Comparison of ENCODE assay signal across 10 cellular contexts in genomic region chr7:106485031-106485551, GRCh38.
DNase-seq lines count a peak whose midpoint lies in the region; ATAC-seq and TF ChIP-seq lines count a peak whose summit lies in the region.
"Had no signal": no experiment of that assay in that cellular context is flagged by ENCODE, and none has a peak within 500 bp of the region (broad histone marks: within the 10 kb centered on the region; RNA-seq: fewer than 3 reads in every experiment).

No MANE protein-coding gene starts in this region.

- no peak for TF ChIP-seq POLR2A in upper lobe of left lung (IDR thresholded peaks at IDR 0.05)

- peaks cover 1% of the 10 kb centered on the region for H3K36me3 Mint-ChIP-seq in progenitor cell of endocrine pancreas (ENCODE audit: insufficient read depth)
- H3K36me3 Mint-ChIP-seq: IgD-negative memory B cell had no signal

- 100% methylated on average over 1 of the region's 1 CpG for WGBS in upper lobe of left lung, 2 donors

- H3K36me3 ChIP-seq in SJSA1 (peaks cover 5% of the 10 kb centered on the region; the same call in 1 of the 2 replicates), upper lobe of left lung (no peaks in the 10 kb centered on the region)

- DNase-seq in Right ventricle myocardium inferior (ENCODE audit: missing footprints) (no peak), cardiac septum (ENCODE audit: low spot score) (no peak), SJSA1 (ENCODE audit: low read depth in 1 of 2, low spot score in 2 of 2) (peak in 1 of 2 experiments; percentile 55), fibroblast of the conjunctiva (ENCODE audit: low read depth) (peak; percentile 22), upper lobe of left lung (no peak), SHP77 treated with DMSO at 0.1 percent for 48 hours (lab: John Stamatoyannopoulos, UW) (no peak), progenitor cell of endocrine pancreas (ENCODE audit: low spot score, unreplicated experiment) (no peak), GM20000 (ENCODE audit: low spot score) (no peak)
- DNase-seq: activated CD8-positive, alpha-beta memory T cell treated with anti-CD3 and anti-CD28 coated beads, Interleukin-2, amount 50 U/mL, for 48 hours had no signal

- TF ChIP-seq EP300 in upper lobe of left lung (IDR thresholded peaks at IDR 0.05): no peak

- no peak overlapping the region for H3K4me3 ChIP-seq in SJSA1
- no peak overlapping the region for H3K4me3 ChIP-seq in upper lobe of left lung

- intact Hi-C loops in Right ventricle myocardium inferior (cut with DNase I) (no loop called here), cardiac septum (cut with DNase I) (no loop called here)

- H3K27ac ChIP-seq in SJSA1 (peak overlapping the region; percentile 74), upper lobe of left lung (peak overlapping the region; percentile 14 to 63 (median 44))

- H3K4me1 Mint-ChIP-seq in progenitor cell of endocrine pancreas (ENCODE audit: low read depth): peaks cover 11% of the 10 kb centered on the region
- H3K4me1 Mint-ChIP-seq: IgD-negative memory B cell had no signal

- H3K27me3 Mint-ChIP-seq in progenitor cell of endocrine pancreas: no peaks in the 10 kb centered on the region

- H3K27ac Mint-ChIP-seq in progenitor cell of endocrine pancreas: no peak overlapping the region
- H3K27ac Mint-ChIP-seq: IgD-negative memory B cell had no signal

- peak; percentile 28 for ATAC-seq in Right ventricle myocardium inferior
- peak in 1 of 2 donors; percentile 25 for ATAC-seq in upper lobe of left lung (ENCODE audit: low FRiP score in 2 of 2)

- H3K9me3 Mint-ChIP-seq in progenitor cell of endocrine pancreas (ENCODE audit: low read depth): peaks cover 3% of the 10 kb centered on the region

- TF ChIP-seq CTCF in upper lobe of left lung (IDR thresholded peaks at IDR 0.05) (no peak), progenitor cell of endocrine pancreas (IDR thresholded peaks at IDR 0.05; ENCODE audit: unreplicated experiment) (no peak), GM20000 (IDR thresholded peaks at IDR 0.05; ENCODE audit: extremely low read depth, missing control alignments) (no peak)

- no peak overlapping the region for H3K4me3 Mint-ChIP-seq in progenitor cell of endocrine pancreas (ENCODE audit: low read depth)
- H3K4me3 Mint-ChIP-seq: IgD-negative memory B cell had no signal

- H3K9me3 ChIP-seq in SJSA1 (replicated peaks) (no peaks in the 10 kb centered on the region), upper lobe of left lung (no peaks in the 10 kb centered on the region)

- H3K4me1 ChIP-seq in SJSA1 (replicated peaks) (peaks cover 32% of the 10 kb centered on the region), upper lobe of left lung (peaks cover 9 to 23% (median 18%) of the 10 kb centered on the region in 4 donors)

- H3K27me3 ChIP-seq in SJSA1 (replicated peaks): no peaks in the 10 kb centered on the region
- no peaks in the 10 kb centered on the region for H3K27me3 ChIP-seq in upper lobe of left lung
